Comparison of ENCODE assay signal across 11 cellular contexts in the genomic region with DNA sequence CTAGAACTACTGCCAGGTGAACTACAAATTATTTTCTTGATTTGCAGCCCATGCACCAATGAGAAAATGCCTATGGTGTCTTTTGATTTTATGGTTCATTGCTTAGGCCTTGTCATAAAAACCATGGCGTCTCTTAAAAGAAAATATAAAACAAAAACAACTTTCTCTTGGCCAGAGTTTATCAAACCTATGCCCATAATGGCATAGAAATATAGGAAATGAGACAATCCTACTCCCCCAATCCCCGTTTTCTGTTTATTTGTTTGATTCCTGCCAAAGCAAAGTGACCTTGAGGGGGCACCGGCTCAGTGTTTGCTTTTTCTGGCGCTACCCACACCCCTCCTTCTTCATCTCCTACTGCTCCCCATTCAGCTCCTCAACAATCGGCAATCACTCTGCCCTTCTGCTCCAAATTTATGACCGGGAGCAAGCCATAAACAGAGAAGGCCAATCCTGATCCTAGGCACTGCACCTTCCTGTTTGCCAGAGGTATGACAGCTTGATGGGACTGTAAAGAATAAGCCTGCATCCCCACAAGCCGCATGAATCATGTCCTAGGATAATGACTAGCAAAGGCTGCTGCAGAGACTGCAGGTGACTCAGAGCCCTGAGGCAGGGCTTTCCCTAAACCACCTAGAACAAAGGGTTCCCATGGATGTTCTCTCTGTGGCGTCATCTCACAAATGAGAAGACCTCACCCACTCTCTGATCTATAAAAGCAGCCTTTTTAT.
DNase-seq lines count a peak whose midpoint lies in the region; ATAC-seq, FAIRE-seq and TF ChIP-seq lines count a peak whose summit lies in the region.
"Had no signal": no experiment of that assay in that cellular context is flagged by ENCODE, and none has a peak within 500 bp of the region (broad histone marks: within the 10 kb centered on the region; RNA-seq: fewer than 3 reads in every experiment).

No MANE protein-coding gene starts in this region.

- no peak for TF ChIP-seq POLR2A in H54 (IDR thresholded peaks at IDR 0.05; ENCODE audit: low read depth, low read length)

- TF ChIP-seq CTCF in Panc1 (IDR thresholded peaks at IDR 0.05) (no peak), fibroblast of lung (conservative IDR thresholded peaks at IDR 0.05 in 1 of 2, IDR thresholded peaks at IDR 0.05 in 1 of 2; ENCODE audit: low read depth in 1 of 2, low read length in 2 of 2) (no peak)

- H3K4me3 ChIP-seq in Panc1 (ENCODE audit: low read depth in 2 of 2, low read length in 2 of 2) (no peak overlapping the region), fibroblast of lung (replicated peaks in 1 of 4; ENCODE audit: control extremely low read depth in 1 of 4, insufficient read depth in 1 of 4, low read depth in 3 of 4, low read length in 4 of 4) (no peak overlapping the region)
- H3K4me3 ChIP-seq: K562 had no signal

- in situ Hi-C loops in Panc1 (cut with HindIII; ENCODE audit: low pct_unique_long_range_greater_than_20kb, low sequenced_read_pairs) = no loop called here

- H3K9me3 ChIP-seq in Panc1 (ENCODE audit: control insufficient read depth, insufficient read depth, low read depth, low read length) (no peaks in the 10 kb centered on the region), fibroblast of lung (ENCODE audit: control insufficient read depth, insufficient read depth, low read depth, low read length) (no peaks in the 10 kb centered on the region)

- POLR2A ChIA-PET in Panc1 (lab: Charles Lee) = no interaction called here

- H3K4me2 ChIP-seq in fibroblast of lung (ENCODE audit: extremely low read depth, insufficient read depth, low read length) = no peak overlapping the region

- H4K20me1 ChIP-seq in fibroblast of lung (ENCODE audit: control insufficient read depth, extremely low read depth, insufficient read depth, low read length) = no peaks in the 10 kb centered on the region

- H3K27me3 ChIP-seq in Panc1 (ENCODE audit: control insufficient read depth, insufficient read depth, low read length) (no peaks in the 10 kb centered on the region), fibroblast of lung (ENCODE audit: control insufficient read depth, insufficient read depth, low read length) (no peaks in the 10 kb centered on the region)

- H3K79me2 ChIP-seq in fibroblast of lung (ENCODE audit: control insufficient read depth, insufficient read depth, low read length) = no peaks in the 10 kb centered on the region

- peak; percentile 11 for DNase-seq in H54 (ENCODE audit: insufficient read length, low spot score)
- peak; percentile 12 for DNase-seq in Panc1 (ENCODE audit: low read depth, low spot score)
- DNase-seq in fibroblast of lung (ENCODE audit: low read depth in 2 of 2) = peak; percentile 64 to 94
- DNase-seq in renal cortical epithelial cell (ENCODE audit: low read depth) = peak; percentile 97
- DNase-seq in SIG-M5 treated with dmso at 0.1 percent for 504 hours (lab: John Stamatoyannopoulos, UW; ENCODE audit: unreplicated experiment) = no peak
- no peak for DNase-seq in CD1c-positive myeloid dendritic cell (ENCODE audit: extremely low spot score)
- DNase-seq: activated naive CD4-positive, alpha-beta T cell treated with Interleukin-2 at 50 U/mL for 16 hours had no signal

- H3K9ac ChIP-seq in fibroblast of lung (ENCODE audit: insufficient read depth, low read length) = no peak overlapping the region

- no TSS peak for BruUV-seq in Panc1 (replicated peaks; lab: Mats Ljungman, UMichigan)

- intact Hi-C loops in Panc1 (cut with micrococcal nuclease; ENCODE audit: unreplicated experiment) = no loop called here

- CTCF ChIA-PET in Panc1 (lab: Charles Lee) = interaction anchor here (0.6 kb wide), 1 partner anchor 111 kb away, joined by 3 read pairs; no protein-coding TSS in a partner anchor

- ATAC-seq in Panc1 (no peak), GM21717 (IDR thresholded peaks at IDR 0.05; ENCODE audit: unreplicated experiment) (no peak), HG03175 (IDR thresholded peaks at IDR 0.05; ENCODE audit: unreplicated experiment) (no peak)
- ATAC-seq: K562 had no signal

- FAIRE-seq in H54 (lab: Jason Lieb, UNC) = peak; percentile 45
- FAIRE-seq: H1, K562 had no signal

- no peak overlapping the region for H2AFZ ChIP-seq in fibroblast of lung (ENCODE audit: low read length)

- H3K4me1 ChIP-seq in Panc1 (ENCODE audit: control insufficient read depth, insufficient read depth, low read length) (no peaks in the 10 kb centered on the region), fibroblast of lung (ENCODE audit: control insufficient read depth, extremely low read depth, insufficient read depth, low read length) (no peaks in the 10 kb centered on the region)

- no peaks in the 10 kb centered on the region for H3K36me3 ChIP-seq in Panc1 (ENCODE audit: control insufficient read depth, insufficient read depth, low read length)
- no peaks in the 10 kb centered on the region for H3K36me3 ChIP-seq in fibroblast of lung (ENCODE audit: control insufficient read depth, insufficient read depth, low read length)

- H3K27ac ChIP-seq in Panc1 (ENCODE audit: low read length) (no peak overlapping the region), fibroblast of lung (ENCODE audit: insufficient read depth, low read length) (no peak overlapping the region)

Comparison
In these comparisons a context has a peak if more than half of its experiments do, and no peak if none do; other contexts are left out.
1. DNase-seq: peak in H54 (single experiment), Panc1 (single experiment), fibroblast of lung (2 of 2) and renal cortical epithelial cell (single experiment); none in SIG-M5 treated with dmso at 0.1 percent for 504 hours (single experiment) and CD1c-positive myeloid dendritic cell (single experiment).